9 cellular contexts compared by ENCODE assay signal in genomic region chr10:13382759-13383753, GRCh38. TPM values are rescaled to one million over a fixed set of nuclear protein-coding genes. Genes with fewer than 3 reads are reported as not detected.
DNase-seq lines count a peak whose midpoint lies in the region; ATAC-seq and TF ChIP-seq lines count a peak whose summit lies in the region.
"Had no signal": no experiment of that assay in that cellular context is flagged by ENCODE, and none has a peak within 500 bp of the region (broad histone marks: within the 10 kb centered on the region; RNA-seq: fewer than 3 reads in every experiment).

No MANE protein-coding gene starts in this region.

- no peak for TF ChIP-seq CTCF in WTC11 (IDR thresholded peaks at IDR 0.05)

- H3K27me3 Mint-ChIP-seq in activated CD4-positive, alpha-beta T cell treated with anti-CD3 and anti-CD28 coated beads, Interleukin-2, amount 10 ng/mL, durations not matched to agents 24 days and 14 days, result peaks cover 36% of the 10 kb centered on the region
- H3K27me3 Mint-ChIP-seq in WTC11 (ENCODE audit: low read depth), result peaks cover 24% of the 10 kb centered on the region
- peaks cover 53% of the 10 kb centered on the region for H3K27me3 Mint-ChIP-seq in stimulated activated naive CD8-positive, alpha-beta T cell treated with anti-CD3 and anti-CD28 coated beads, Interleukin-15, amount 100 ng/mL, for 72 hours

- CTCF ChIA-PET in WTC11 (lab: Charles Lee), result interaction anchor here (0.6 to 3.8 kb wide), 13 partner anchors 9 to 280 kb away, joined by 3 to 27 read pairs (median 4); partner anchors contain the start of gene MCM10

- POLR2A ChIA-PET in WTC11 (lab: Charles Lee), result no interaction called here

- DNase-seq in activated CD4-positive, alpha-beta T cell treated with anti-CD3 and anti-CD28 coated beads, Interleukin-2, amount 10 ng/mL, durations not matched to agents 24 days and 14 days, result no peak
- no peak for DNase-seq in activated CD4-positive, alpha-beta T cell treated with anti-CD3 and anti-CD28 coated beads, Interleukin-2, amount 50 U/mL, for 1 hour
- DNase-seq in WTC11 (ENCODE audit: low spot score) (peak; percentile 36), kidney tubule cell (ENCODE audit: low spot score) (peak; percentile 14), nucleus accumbens (lab: John Stamatoyannopoulos, UW) (no peak), NCI-H1436 (lab: John Stamatoyannopoulos, UW) (no peak), kidney glomerular epithelial cell (lab: John Stamatoyannopoulos, UW) (no peak)
- DNase-seq in stimulated activated naive CD8-positive, alpha-beta T cell treated with anti-CD3 and anti-CD28 coated beads, Interleukin-15, amount 100 ng/mL, for 72 hours, result no peak
- DNase-seq: DMS79 had no signal

- H3K4me3 Mint-ChIP-seq in activated CD4-positive, alpha-beta T cell treated with anti-CD3 and anti-CD28 coated beads, Interleukin-2, amount 10 ng/mL, durations not matched to agents 24 days and 14 days, result peak overlapping the region; percentile 57
- H3K4me3 Mint-ChIP-seq in WTC11, result peak overlapping the region; percentile 69
- peak overlapping the region; percentile 71 to 80 for H3K4me3 Mint-ChIP-seq in stimulated activated naive CD8-positive, alpha-beta T cell treated with anti-CD3 and anti-CD28 coated beads, Interleukin-15, amount 100 ng/mL, for 72 hours

- no peaks in the 10 kb centered on the region for H3K9me3 Mint-ChIP-seq in activated CD4-positive, alpha-beta T cell treated with anti-CD3 and anti-CD28 coated beads, Interleukin-2, amount 10 ng/mL, durations not matched to agents 24 days and 14 days
- H3K9me3 Mint-ChIP-seq in WTC11, result peaks cover 5% of the 10 kb centered on the region
- no peaks in the 10 kb centered on the region for H3K9me3 Mint-ChIP-seq in stimulated activated naive CD8-positive, alpha-beta T cell treated with anti-CD3 and anti-CD28 coated beads, Interleukin-15, amount 100 ng/mL, for 72 hours

- H3K4me1 Mint-ChIP-seq in activated CD4-positive, alpha-beta T cell treated with anti-CD3 and anti-CD28 coated beads, Interleukin-2, amount 10 ng/mL, durations not matched to agents 24 days and 14 days, result peaks cover 8% of the 10 kb centered on the region
- peaks cover 16% of the 10 kb centered on the region for H3K4me1 Mint-ChIP-seq in WTC11
- peaks cover 12% of the 10 kb centered on the region for H3K4me1 Mint-ChIP-seq in stimulated activated naive CD8-positive, alpha-beta T cell treated with anti-CD3 and anti-CD28 coated beads, Interleukin-15, amount 100 ng/mL, for 72 hours

- intact Hi-C loops in activated CD4-positive, alpha-beta T cell treated with anti-CD3 and anti-CD28 coated beads, Interleukin-2, amount 10 ng/mL, durations not matched to agents 24 days and 14 days (cut with micrococcal nuclease), result no loop called here

- H3K27ac Mint-ChIP-seq in activated CD4-positive, alpha-beta T cell treated with anti-CD3 and anti-CD28 coated beads, Interleukin-2, amount 10 ng/mL, durations not matched to agents 24 days and 14 days, result no peak overlapping the region
- H3K27ac Mint-ChIP-seq in WTC11, result 0 out of 2 replicates have a peak overlapping the region, but pooled peaks have one; percentile 5
- H3K27ac Mint-ChIP-seq in stimulated activated naive CD8-positive, alpha-beta T cell treated with anti-CD3 and anti-CD28 coated beads, Interleukin-15, amount 100 ng/mL, for 72 hours, result peak overlapping the region in 1 of 2 donors; percentile 51

- peak; percentile 80 for ATAC-seq in WTC11
- no peak for ATAC-seq in stimulated activated naive CD8-positive, alpha-beta T cell treated with anti-CD3 and anti-CD28 coated beads, Interleukin-15, amount 100 ng/mL, for 72 hours

- H3K36me3 Mint-ChIP-seq in activated CD4-positive, alpha-beta T cell treated with anti-CD3 and anti-CD28 coated beads, Interleukin-2, amount 10 ng/mL, durations not matched to agents 24 days and 14 days (ENCODE audit: low read depth), result no peaks in the 10 kb centered on the region
- no peaks in the 10 kb centered on the region for H3K36me3 Mint-ChIP-seq in WTC11

TF ChIP-seq in WTC11, 78 proteins besides CTCF, POLR2A, EP300 and RAD21:
- TF ChIP-seq PRRX2 (CRISPR knock-in tag; IDR thresholded peaks at IDR 0.05), result no peak
- no peak for TF ChIP-seq TEAD4 (CRISPR knock-in tag; IDR thresholded peaks at IDR 0.05)
- no peak for TF ChIP-seq ATF3 (CRISPR knock-in tag; conservative IDR thresholded peaks at IDR 0.05)
- 0 out of 2 replicates have a peak, but pooled peaks have one; percentile 64 for TF ChIP-seq ZNF512 (CRISPR knock-in tag; IDR thresholded peaks at IDR 0.05; ENCODE audit: borderline replicate concordance)
TF ChIP-seq in WTC11: peak in this region for 1.

RNA-seq across cellular contexts. Expression of gene SEPHS1, which starts 35.0 kb away (rescaled TPM):
- total RNA-seq in activated CD4-positive, alpha-beta T cell treated with anti-CD3 and anti-CD28 coated beads, Interleukin-2, amount 10 ng/mL, durations not matched to agents 24 days and 14 days, result 59.9 and 64.2 TPM in 2 replicates
- total RNA-seq in WTC11 (2021), result 501 to 509 TPM (median 501 TPM) in 3 replicates

Comparison
In these comparisons a context has a peak if more than half of its experiments do, and no peak if none do; other contexts are left out.
1. DNase-seq: peak in WTC11 (single experiment) and kidney tubule cell (single experiment); none in activated CD4-positive, alpha-beta T cell treated with anti-CD3 and anti-CD28 coated beads, Interleukin-2, amount 10 ng/mL, durations not matched to agents 24 days and 14 days (single experiment), activated CD4-positive, alpha-beta T cell treated with anti-CD3 and anti-CD28 coated beads, Interleukin-2, amount 50 U/mL, for 1 hour (single experiment), stimulated activated naive CD8-positive, alpha-beta T cell treated with anti-CD3 and anti-CD28 coated beads, Interleukin-15, amount 100 ng/mL, for 72 hours (0 of 2), nucleus accumbens (0 of 56), NCI-H1436 (single experiment) and kidney glomerular epithelial cell (single experiment).
2. Peak in every context shown above with its lines, with median percentiles within 50 percentile points of each other: H3K4me3 Mint-ChIP-seq.